In the genomic region with DNA sequence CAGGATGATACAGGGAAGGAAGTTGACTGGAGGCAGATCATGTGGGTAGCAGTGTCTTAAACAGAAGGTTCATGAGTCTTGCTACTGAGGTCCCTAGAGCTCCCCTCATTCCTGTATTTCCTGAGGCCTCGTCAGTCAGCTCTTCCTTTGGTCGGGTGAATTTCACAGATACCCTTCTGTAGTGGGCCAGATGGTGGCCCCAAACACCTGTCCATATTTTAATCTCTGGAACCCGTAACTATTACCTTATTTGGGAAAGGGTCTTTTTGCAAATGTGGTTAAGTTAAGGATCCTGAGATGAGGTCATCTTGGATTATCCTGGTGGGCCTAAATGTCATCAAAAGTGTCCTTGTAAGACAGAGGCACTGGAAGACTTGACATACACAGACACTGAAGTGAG, we compare ENCODE assay signal across 25 cellular contexts. TPM values are rescaled to one million over a fixed set of nuclear protein-coding genes. Genes with fewer than 3 reads are reported as not detected.
"Had no signal": no experiment of that assay in that cellular context is flagged by ENCODE, and none has a peak within 500 bp of the region (broad histone marks: within the 10 kb centered on the region; RNA-seq: fewer than 3 reads in every experiment).

No MANE protein-coding gene starts in this region.

- H3K36me3 Mint-ChIP-seq: neural progenitor cell had no signal

- H3K4me1 Mint-ChIP-seq: neural progenitor cell had no signal

- FAIRE-seq: TTC549 had no signal

- H3K9me3 ChIP-seq: esophagus muscularis mucosa, gastroesophageal sphincter, heart right ventricle, thoracic aorta, upper lobe of left lung had no signal

- ATAC-seq: activated T-cell treated with anti-CD3 and anti-CD28 coated beads, Interleukin-2, amount 50 U/mL, for 4 hours; gastroesophageal sphincter; heart right ventricle; left cardiac atrium had no signal

- H3K4me2 ChIP-seq: neural progenitor cell had no signal

- H3K27ac Mint-ChIP-seq: neural progenitor cell had no signal

- H2AFZ ChIP-seq: neural progenitor cell had no signal

- H3K27me3 ChIP-seq: upper lobe of left lung had no signal

- DNase-seq: activated CD4-positive, alpha-beta T cell treated with anti-CD3 and anti-CD28 coated beads for 1 hour; activated CD4-positive, alpha-beta T cell treated with anti-CD3 and anti-CD28 coated beads, Interleukin-2, amount 50 U/mL, for 1 hour; activated CD8-positive, alpha-beta memory T cell treated with anti-CD3 and anti-CD28 coated beads, Interleukin-2, amount 50 U/mL, for 48 hours; activated naive CD4-positive, alpha-beta T cell treated with Interleukin-2 at 50 U/mL for 16 hours; activated T-cell treated with anti-CD3 and anti-CD28 coated beads, Interleukin-2, amount 50 U/mL, for 4 hours; cerebellar nuclear complex; heart right ventricle; islet precursor cell; left cardiac atrium; stimulated activated CD4-positive, alpha-beta T cell treated with anti-CD3 and anti-CD28 coated beads, Interleukin-2, amount 100 ng/mL, for 48 hours; stimulated activated CD8-positive, alpha-beta memory T cell treated with anti-CD3 and anti-CD28 coated beads, Interleukin-4, amount 100 ng/mL, for 48 hours; stimulated activated naive CD4-positive, alpha-beta T cell; T-helper 1 cell; upper lobe of left lung had no signal

- H3K4me1 ChIP-seq: heart right ventricle, neural progenitor cell had no signal

- H3K36me3 ChIP-seq: neural progenitor cell, thoracic aorta had no signal

- H3K9me3 Mint-ChIP-seq: activated T-cell treated with anti-CD3 and anti-CD28 coated beads, Interleukin-2, amount 50 U/mL, for 4 hours; neural progenitor cell had no signal

- H3K4me3 ChIP-seq: coronary artery, esophagus muscularis mucosa, gastroesophageal sphincter, heart right ventricle, neural progenitor cell, thoracic aorta, upper lobe of left lung had no signal

- H3K9ac ChIP-seq: neural progenitor cell had no signal

- H3K27ac ChIP-seq: coronary artery, esophagus muscularis mucosa, gastroesophageal sphincter, heart right ventricle, neural progenitor cell, thoracic aorta, upper lobe of left lung had no signal

- H3K4me3 Mint-ChIP-seq: activated T-cell treated with anti-CD3 and anti-CD28 coated beads, Interleukin-2, amount 50 U/mL, for 4 hours; neural progenitor cell had no signal

RNA-seq across cellular contexts. Expression of gene KCNS1, which starts 9.6 kb away (rescaled TPM):
- total RNA-seq: gastroesophageal sphincter, posterior vena cava, thoracic aorta had no signal

RNA-seq across cellular contexts. Expression of gene WFDC5, which starts 23.6 kb away (rescaled TPM):
- total RNA-seq: activated CD8-positive, alpha-beta memory T cell treated with anti-CD3 and anti-CD28 coated beads for 36 hours; activated T-cell treated with anti-CD3 and anti-CD28 coated beads, Interleukin-2, amount 50 U/mL, for 4 hours; esophagus muscularis mucosa; gastroesophageal sphincter; heart right ventricle; left cardiac atrium; liver; omental fat pad; posterior vena cava; renal cortical epithelial cell; thoracic aorta had no signal
- polyA plus RNA-seq: heart right ventricle, liver had no signal

RNA-seq across cellular contexts. Expression of gene WFDC12, which starts 32.9 kb away (rescaled TPM):
- total RNA-seq: activated CD8-positive, alpha-beta memory T cell treated with anti-CD3 and anti-CD28 coated beads for 36 hours; activated T-cell treated with anti-CD3 and anti-CD28 coated beads, Interleukin-2, amount 50 U/mL, for 4 hours; esophagus muscularis mucosa; gastroesophageal sphincter; heart right ventricle; left cardiac atrium; liver; omental fat pad; posterior vena cava; renal cortical epithelial cell; thoracic aorta had no signal
- polyA plus RNA-seq: heart right ventricle, liver had no signal
